Comparison of ENCODE assay signal across 10 cellular contexts in the genomic region with DNA sequence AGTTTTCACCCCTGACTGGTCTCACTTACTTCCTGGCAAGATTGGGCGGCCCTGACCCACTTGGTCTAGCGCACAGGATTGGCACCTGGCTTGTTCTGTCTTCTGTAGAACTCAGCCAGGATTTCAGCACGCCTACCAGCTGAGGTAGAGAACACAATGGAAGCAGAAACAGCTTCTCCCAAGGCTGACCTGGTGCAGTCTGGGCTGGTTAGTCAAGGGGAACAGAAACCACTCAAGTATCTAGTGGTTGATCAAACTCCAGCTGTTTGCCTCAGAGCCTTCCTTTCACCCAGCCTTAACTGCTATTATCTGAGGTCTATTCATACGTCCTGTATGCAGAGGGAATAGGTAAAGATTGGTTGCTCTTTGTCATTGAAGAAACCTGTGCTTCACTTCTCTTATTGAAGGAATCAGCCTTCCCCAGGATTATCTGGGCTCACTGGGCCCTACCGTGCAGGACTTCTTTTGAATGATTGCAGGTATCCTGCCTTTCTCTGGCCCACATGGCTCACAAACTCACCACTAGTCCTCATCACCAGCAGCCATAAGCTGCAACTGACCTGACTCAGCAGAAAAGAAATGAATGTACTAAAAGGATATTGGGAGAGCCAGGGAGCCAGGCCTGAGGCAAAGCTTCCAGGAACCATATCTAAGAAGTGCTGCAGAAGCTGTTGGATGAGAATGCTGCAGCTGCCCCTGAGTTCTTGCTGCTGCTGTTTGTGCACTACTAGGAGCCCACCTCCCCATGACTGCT.
DNase-seq lines count a peak whose midpoint lies in the region; ATAC-seq and TF ChIP-seq lines count a peak whose summit lies in the region.
"Had no signal": no experiment of that assay in that cellular context is flagged by ENCODE, and none has a peak within 500 bp of the region (broad histone marks: within the 10 kb centered on the region; RNA-seq: fewer than 3 reads in every experiment).

No MANE protein-coding gene starts in this region.

- H3K4me3 ChIP-seq in GM06990 (replicated peaks; ENCODE audit: low read depth, low read length): no peak overlapping the region
- H3K4me3 ChIP-seq: body of pancreas had no signal

- no peak for TF ChIP-seq CTCF in GM06990 (IDR thresholded peaks at IDR 0.05; ENCODE audit: insufficient read depth, low read length, poor library complexity, severe bottlenecking)

- ATAC-seq in GM19452 (IDR thresholded peaks at IDR 0.05; ENCODE audit: unreplicated experiment): peak; percentile 91
- ATAC-seq in HG03066 (IDR thresholded peaks at IDR 0.05; ENCODE audit: low read depth, unreplicated experiment): peak; percentile 96
- ATAC-seq: body of pancreas had no signal

- H3K27me3 ChIP-seq in GM06990 (replicated peaks; ENCODE audit: control insufficient read depth, insufficient read depth, low read length): no peaks in the 10 kb centered on the region; the same call in 1 of the 2 replicates

- peak; percentile 46 for DNase-seq in GM06990 (ENCODE audit: extremely low read depth, insufficient read length)
- peak; percentile 35 for DNase-seq in NOMO-1 treated with dmso at 0.1 percent for 144 hours (lab: John Stamatoyannopoulos, UW; ENCODE audit: unreplicated experiment)
- DNase-seq in KG1 (lab: John Stamatoyannopoulos, UW): no peak
- no peak for DNase-seq in NCI-H2029 treated with DMSO at 0.1 percent for 48 hours (lab: John Stamatoyannopoulos, UW)
- no peak for DNase-seq in activated CD8-positive, alpha-beta memory T cell treated with anti-CD3 and anti-CD28 coated beads, Interleukin-2, amount 50 U/mL, for 48 hours
- no peak for DNase-seq in NCI-H146 treated with DMSO at 0.1 percent for 48 hours (lab: John Stamatoyannopoulos, UW; ENCODE audit: unreplicated experiment)
- DNase-seq: body of pancreas, Caco-2 had no signal

- H3K36me3 ChIP-seq in GM06990 (ENCODE audit: control insufficient read depth, insufficient read depth, low read length): no peaks in the 10 kb centered on the region

Comparison
In these comparisons a context has a peak if more than half of its experiments do, and no peak if none do; other contexts are left out.
1. DNase-seq: peak in GM06990 (single experiment) and NOMO-1 treated with dmso at 0.1 percent for 144 hours (single experiment); none in KG1 (single experiment), NCI-H2029 treated with DMSO at 0.1 percent for 48 hours (single experiment), activated CD8-positive, alpha-beta memory T cell treated with anti-CD3 and anti-CD28 coated beads, Interleukin-2, amount 50 U/mL, for 48 hours (single experiment) and NCI-H146 treated with DMSO at 0.1 percent for 48 hours (single experiment).